Comparison of ENCODE assay signal across 6 cellular contexts in genomic region chr19:1468274-1469199, GRCh38. TPM values are rescaled to one million over a fixed set of nuclear protein-coding genes. Genes with fewer than 3 reads are reported as not detected.
DNase-seq lines count a peak whose midpoint lies in the region; ATAC-seq and TF ChIP-seq lines count a peak whose summit lies in the region.

No MANE protein-coding gene starts in this region.

- no peak overlapping the region for H3K9ac ChIP-seq in mesendoderm (ENCODE audit: low read length)

- H3K4me3 ChIP-seq in ascending aorta (peak overlapping the region; percentile 23 to 63), skeletal muscle cell (ENCODE audit: low read depth, low read length) (peak overlapping the region; percentile 21), mesendoderm (ENCODE audit: low read length) (no peak overlapping the region)

- H3K36me3 ChIP-seq in ascending aorta (no peaks in the 10 kb centered on the region), mesendoderm (ENCODE audit: control insufficient read depth, insufficient read depth, low read length) (no peaks in the 10 kb centered on the region)

- no peak overlapping the region for H3K27ac ChIP-seq in ascending aorta
- H3K27ac ChIP-seq in mesendoderm (ENCODE audit: low read depth, low read length) = no peak overlapping the region

- no peak overlapping the region for H3K23ac ChIP-seq in mesendoderm (ENCODE audit: low read length)

- no peak for TF ChIP-seq CTCF in ascending aorta (IDR thresholded peaks at IDR 0.05)

- H2BK5ac ChIP-seq in mesendoderm (ENCODE audit: low read length) = no peak overlapping the region

- H3K4me2 ChIP-seq in mesendoderm (ENCODE audit: low read length) = no peak overlapping the region

- no peak for ATAC-seq in HG03280 (IDR thresholded peaks at IDR 0.05; ENCODE audit: unreplicated experiment)

- no peaks in the 10 kb centered on the region for H3K79me1 ChIP-seq in mesendoderm (ENCODE audit: low read length)

- H3K79me2 ChIP-seq in mesendoderm (ENCODE audit: control insufficient read depth, insufficient read depth, low read length) = no peaks in the 10 kb centered on the region

- no peaks in the 10 kb centered on the region for H3K9me3 ChIP-seq in ascending aorta

- no peak overlapping the region for H2AK5ac ChIP-seq in mesendoderm (ENCODE audit: low read length)

- H2BK120ac ChIP-seq in mesendoderm (ENCODE audit: low read depth, low read length) = no peak overlapping the region

- peaks cover 37 to 41% of the 10 kb centered on the region in 2 donors for H3K4me1 ChIP-seq in ascending aorta
- peaks cover 3% of the 10 kb centered on the region for H3K4me1 ChIP-seq in mesendoderm (ENCODE audit: control insufficient read depth, low read depth, low read length)

- H2BK15ac ChIP-seq in mesendoderm (replicated peaks; ENCODE audit: low read depth) = no peak overlapping the region

- intact Hi-C loops in ascending aorta (cut with DNase I) = no loop called here

- H4K8ac ChIP-seq in mesendoderm (ENCODE audit: low read depth, low read length) = no peak overlapping the region

- WGBS in mesendoderm (ENCODE audit: extremely low coverage, insufficient coverage, low lambda C conversion rate) = no CpG with 5 or more reads among the region's 92 CpGs

- no peak overlapping the region for H3K56ac ChIP-seq in mesendoderm (ENCODE audit: low read length)

- DNase-seq in HK-2 (ENCODE audit: unreplicated experiment) (peak; percentile 69), ascending aorta (ENCODE audit: low spot score in 2 of 2) (no peak), skeletal muscle cell (ENCODE audit: low read depth) (no peak), superior temporal gyrus (ENCODE audit: extremely low spot score) (no peak), mesendoderm (no peak)

- no peak overlapping the region for H4K5ac ChIP-seq in mesendoderm (ENCODE audit: low read length)

- no peak overlapping the region for H3K18ac ChIP-seq in mesendoderm (ENCODE audit: low read length)

- H3K4ac ChIP-seq in mesendoderm (ENCODE audit: low read depth, low read length) = no peak overlapping the region

- H3K27me3 ChIP-seq in ascending aorta (peaks cover 66% of the 10 kb centered on the region), mesendoderm (ENCODE audit: insufficient read depth, low read length, poor library complexity) (peaks cover 42% of the 10 kb centered on the region)

RNA-seq across cellular contexts. Expression of gene C19orf25, which starts 10.5 kb away (rescaled TPM):
- 32.7 TPM for total RNA-seq in ascending aorta
- 21.6 TPM for polyA plus RNA-seq in mesendoderm (2013, experiment 1 of 2)
- polyA plus RNA-seq in mesendoderm (2013, experiment 2 of 2) = 22.2 TPM

RNA-seq across cellular contexts. Expression of gene APC2, which starts 18.6 kb away (rescaled TPM):
- not detected for total RNA-seq in ascending aorta
- 0.03 TPM for polyA plus RNA-seq in mesendoderm (2013, experiment 1 of 2)
- polyA plus RNA-seq in mesendoderm (2013, experiment 2 of 2) = 0.06 TPM

RNA-seq across cellular contexts. Expression of gene PCSK4, which starts 21.6 kb away (rescaled TPM):
- total RNA-seq in ascending aorta = 1.5 TPM
- 0.76 TPM for polyA plus RNA-seq in mesendoderm (2013, experiment 1 of 2)
- 0.70 TPM for polyA plus RNA-seq in mesendoderm (2013, experiment 2 of 2)

RNA-seq across cellular contexts. Expression of gene REEP6, which starts 22.4 kb away (rescaled TPM):
- total RNA-seq in ascending aorta = 3.2 TPM
- 1.5 TPM for polyA plus RNA-seq in mesendoderm (2013, experiment 1 of 2)
- 1.5 TPM for polyA plus RNA-seq in mesendoderm (2013, experiment 2 of 2)

RNA-seq across cellular contexts. Expression of gene RPS15, which starts 30.3 kb away (rescaled TPM):
- total RNA-seq in ascending aorta = 3,111 TPM
- polyA plus RNA-seq in mesendoderm (2013, experiment 1 of 2) = 2,706 TPM
- polyA plus RNA-seq in mesendoderm (2013, experiment 2 of 2) = 2,673 TPM
